ENCODE assay signal across 1 cellular context in the genomic region with DNA sequence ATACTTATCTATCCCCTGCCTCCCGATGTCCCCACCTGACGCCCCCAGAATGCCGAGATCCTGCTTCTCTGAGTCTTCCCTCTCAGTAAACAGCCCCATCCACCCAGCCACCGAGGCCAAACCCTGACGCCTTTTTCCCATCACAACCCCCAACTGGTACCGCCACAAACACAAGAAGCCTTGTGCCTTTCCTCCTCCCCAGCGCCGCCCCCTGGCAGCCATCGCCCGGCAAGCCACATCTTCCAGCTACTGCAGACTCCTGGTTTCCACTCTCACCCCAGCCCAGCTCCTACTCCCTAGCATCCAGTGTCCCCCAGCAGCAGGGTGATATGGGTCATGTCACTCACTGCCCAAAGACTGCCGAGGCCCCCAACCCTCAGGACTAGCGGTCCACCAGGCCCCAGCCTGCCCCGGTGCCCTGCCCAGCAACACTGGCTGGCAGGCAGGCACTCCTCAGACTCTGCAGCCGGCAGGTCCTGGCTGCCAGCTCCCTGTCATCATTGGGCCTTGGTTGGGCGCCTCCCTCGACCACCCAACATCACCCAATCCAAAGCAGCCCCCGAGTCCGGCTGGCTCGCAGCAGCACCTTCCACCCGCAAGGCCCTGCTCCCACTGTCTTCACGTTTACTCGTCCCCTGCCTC.
TF ChIP-seq lines count a peak whose summit lies in the region.

No MANE protein-coding gene starts in this region.

TF ChIP-seq in GM12891, 5 proteins besides CTCF, POLR2A, EP300 and RAD21:
- TF ChIP-seq TAF1 (IDR thresholded peaks at IDR 0.05; ENCODE audit: low read depth, low read length), result no peak
- no peak for TF ChIP-seq POU2F2 (IDR thresholded peaks at IDR 0.05; ENCODE audit: low read depth, low read length)
- TF ChIP-seq PAX5 (IDR thresholded peaks at IDR 0.05; ENCODE audit: insufficient read depth, low read length, severe bottlenecking), result no peak
- no peak for TF ChIP-seq SPI1 (IDR thresholded peaks at IDR 0.05; ENCODE audit: low read depth, low read length)
- TF ChIP-seq POLR2AphosphoS5 (IDR thresholded peaks at IDR 0.05; ENCODE audit: low read depth, low read length), result no peak
